In genomic region chr9:137240841-137241489, GRCh38 we compare ENCODE assay signal across 8 cellular contexts.
DNase-seq lines count a peak whose midpoint lies in the region; ATAC-seq and TF ChIP-seq lines count a peak whose summit lies in the region.

Gene TUBB4B (plus strand): TSS chr9:137241287. CDS start chr9:137241361, 74 bp downstream.

- H3K27ac Mint-ChIP-seq in nephron progenitor cell = peak within 1 kb of the TSS; percentile 93
- peak within 1 kb of the TSS; percentile 97 to 100 for H3K27ac Mint-ChIP-seq in stimulated activated naive CD8-positive, alpha-beta T cell treated with anti-CD3 and anti-CD28 coated beads, Interleukin-15, amount 100 ng/mL, for 72 hours

- H3K4me3 ChIP-seq in HAP-1 = peak within 1 kb of the TSS; percentile 82
- H3K4me3 ChIP-seq in MM.1S (ENCODE audit: low read length) = peak within 1 kb of the TSS; percentile 93

- peaks cover 31% of the 10 kb centered on the region for H3K79me2 ChIP-seq in MM.1S (ENCODE audit: low read length)

- peak; percentile 81 for ATAC-seq in stimulated activated naive CD8-positive, alpha-beta T cell treated with anti-CD3 and anti-CD28 coated beads, Interleukin-15, amount 100 ng/mL, for 72 hours

- in situ Hi-C loops in HAP-1 (cut with MboI; ENCODE audit: low sequenced_read_pairs) = loop anchor here (25.0 kb wide), 1 partner anchor 454 kb away; the partner anchor contains the start of genes CCDC183 and TMEM141

- H4K20me1 ChIP-seq in MM.1S (ENCODE audit: insufficient read depth, low read length) = peaks cover 16% of the 10 kb centered on the region

- H3K9me3 ChIP-seq in ES-I3 (ENCODE audit: control insufficient read depth, insufficient read depth, low read length) = no peaks in the 10 kb centered on the region
- H3K9me3 ChIP-seq in HAP-1 = no peaks in the 10 kb centered on the region
- H3K9me3 ChIP-seq in MM.1S (replicated peaks; ENCODE audit: insufficient read depth, low read length) = no peaks in the 10 kb centered on the region

- peaks cover 15% of the 10 kb centered on the region for H3K36me3 Mint-ChIP-seq in nephron progenitor cell (ENCODE audit: low read depth)

- H3K36me3 ChIP-seq in ES-I3 (ENCODE audit: insufficient read depth, low read length) = peaks cover 12% of the 10 kb centered on the region
- H3K36me3 ChIP-seq in HAP-1 (replicated peaks) = peaks cover 30% of the 10 kb centered on the region
- H3K36me3 ChIP-seq in MM.1S (replicated peaks; ENCODE audit: insufficient read depth, low read length) = no peaks in the 10 kb centered on the region; the same call in 1 of the 2 replicates

- H3K4me3 Mint-ChIP-seq in nephron progenitor cell = peak within 1 kb of the TSS; percentile 89
- peak within 1 kb of the TSS; percentile 91 to 96 for H3K4me3 Mint-ChIP-seq in stimulated activated naive CD8-positive, alpha-beta T cell treated with anti-CD3 and anti-CD28 coated beads, Interleukin-15, amount 100 ng/mL, for 72 hours

- peak within 1 kb of the TSS; percentile 92 for H3K4me2 ChIP-seq in MM.1S (ENCODE audit: low read depth, low read length)

- peaks cover 28% of the 10 kb centered on the region; the same call in 1 of the 2 replicates for H3F3A ChIP-seq in MM.1S (ENCODE audit: insufficient read depth, low read length)

- DNase-seq in HAP-1 (ENCODE audit: low spot score in 2 of 2) = peak; percentile 99
- peak; percentile 99 for DNase-seq in MM.1S
- peak; percentile 98 for DNase-seq in SIG-M5 (lab: John Stamatoyannopoulos, UW)
- DNase-seq in activated gamma-delta T cell (lab: John Stamatoyannopoulos, UW) = peak; percentile 93
- peak; percentile 100 for DNase-seq in fibroblast of the conjunctiva (ENCODE audit: low read depth)
- peak; percentile 97 for DNase-seq in nephron progenitor cell
- DNase-seq in stimulated activated naive CD8-positive, alpha-beta T cell treated with anti-CD3 and anti-CD28 coated beads, Interleukin-15, amount 100 ng/mL, for 72 hours = peak; percentile 98 to 99

- H3K4me1 ChIP-seq in ES-I3 (ENCODE audit: insufficient read depth, low read length) (peaks cover 29% of the 10 kb centered on the region; the same call in 1 of the 2 replicates), HAP-1 (peaks cover 11% of the 10 kb centered on the region), MM.1S (ENCODE audit: low read length) (peaks cover 18% of the 10 kb centered on the region; the same call in 1 of the 2 replicates)

- H3K27ac ChIP-seq in MM.1S (ENCODE audit: low read length) = peak within 1 kb of the TSS; percentile 92

- H3K27me3 ChIP-seq in HAP-1 (ENCODE audit: low read depth) = no peaks in the 10 kb centered on the region
- peaks cover 2% of the 10 kb centered on the region; the same call in 1 of the 2 replicates for H3K27me3 ChIP-seq in MM.1S (replicated peaks; ENCODE audit: insufficient read depth, low read length)

- H3K9ac ChIP-seq in ES-I3 (ENCODE audit: low read depth, low read length) (peak within 1 kb of the TSS; percentile 94), MM.1S (ENCODE audit: low read length) (peak within 1 kb of the TSS; percentile 83)

- TF ChIP-seq CTCF in MM.1S (IDR thresholded peaks at IDR 0.05; ENCODE audit: low read length) (no peak), nephron progenitor cell (IDR thresholded peaks at IDR 0.05) (no peak)

- peak within 1 kb of the TSS; percentile 86 for H2AFZ ChIP-seq in MM.1S (ENCODE audit: low read length)

- H3K9me3 Mint-ChIP-seq in nephron progenitor cell = no peaks in the 10 kb centered on the region
- H3K9me3 Mint-ChIP-seq in stimulated activated naive CD8-positive, alpha-beta T cell treated with anti-CD3 and anti-CD28 coated beads, Interleukin-15, amount 100 ng/mL, for 72 hours = no peaks in the 10 kb centered on the region

- H3K9me2 ChIP-seq in MM.1S (replicated peaks; ENCODE audit: insufficient read depth, low read length) = no peaks in the 10 kb centered on the region

- peaks cover 3% of the 10 kb centered on the region for H3K27me3 Mint-ChIP-seq in nephron progenitor cell (ENCODE audit: low read depth, poor library complexity)
- no peaks in the 10 kb centered on the region for H3K27me3 Mint-ChIP-seq in stimulated activated naive CD8-positive, alpha-beta T cell treated with anti-CD3 and anti-CD28 coated beads, Interleukin-15, amount 100 ng/mL, for 72 hours

- peaks cover 53% of the 10 kb centered on the region for H3K4me1 Mint-ChIP-seq in nephron progenitor cell
- H3K4me1 Mint-ChIP-seq in stimulated activated naive CD8-positive, alpha-beta T cell treated with anti-CD3 and anti-CD28 coated beads, Interleukin-15, amount 100 ng/mL, for 72 hours = peaks cover 69% of the 10 kb centered on the region

Comparison
In these comparisons a context has a peak if more than half of its experiments do, and no peak if none do; other contexts are left out.
1. Peak in every context shown above with its lines: DNase-seq, ATAC-seq, H3K4me3 ChIP-seq and H3K27ac ChIP-seq.